8 cellular contexts compared by ENCODE assay signal in the genomic region with DNA sequence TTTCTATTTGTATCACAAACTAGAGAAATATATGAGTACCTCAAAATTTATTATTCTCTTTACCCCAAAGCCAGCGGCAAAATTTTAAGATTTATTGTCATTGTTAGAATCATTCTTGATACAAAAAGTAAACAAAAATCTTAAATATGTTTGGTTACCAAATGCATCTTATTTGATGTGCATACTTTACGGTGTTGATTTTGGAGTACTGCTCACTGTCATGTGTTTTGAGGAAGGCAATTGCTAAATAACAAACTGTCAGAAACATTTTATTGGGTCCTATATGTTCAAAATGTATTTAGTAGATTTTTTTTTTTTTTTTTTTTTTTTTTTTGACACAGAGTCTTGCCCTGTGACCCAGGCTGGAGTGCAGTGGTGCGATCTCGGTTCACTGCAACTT.
"Had no signal": no experiment of that assay in that cellular context is flagged by ENCODE, and none has a peak within 500 bp of the region (broad histone marks: within the 10 kb centered on the region; RNA-seq: fewer than 3 reads in every experiment).

No MANE protein-coding gene starts in this region.

- H3K4me1 Mint-ChIP-seq: IgD-negative memory B cell had no signal

- H3K4me3 Mint-ChIP-seq: HFFc6, IgD-negative memory B cell had no signal

- H3K4me3 ChIP-seq: GM23248, HAP-1 had no signal

- H3K4me1 ChIP-seq: HAP-1 had no signal

- H3K9me3 ChIP-seq: HAP-1 had no signal

- H3K36me3 Mint-ChIP-seq: IgD-negative memory B cell had no signal

- DNase-seq: GM23248, GOT3, H7, HFFc6, KBM-7 had no signal

- H3K9ac ChIP-seq: GM23248 had no signal

- H3K27ac ChIP-seq: GM23248, HL-60 had no signal

- H3K36me3 ChIP-seq: HAP-1 had no signal

- H2AFZ ChIP-seq: GM23248 had no signal

- H3K27ac Mint-ChIP-seq: HFFc6, IgD-negative memory B cell had no signal
